2 cellular contexts compared by ENCODE assay signal in genomic region chr18:26455639-26456038, GRCh38.
TF ChIP-seq lines count a peak whose summit lies in the region.

No MANE protein-coding gene starts in this region.

TF ChIP-seq in A549, 52 proteins besides CTCF, POLR2A, EP300 and RAD21 (continued from another document):
- TF ChIP-seq PHF8 (IDR thresholded peaks at IDR 0.05; ENCODE audit: borderline replicate concordance, low read depth): no peak
- TF ChIP-seq, protein P1, sequence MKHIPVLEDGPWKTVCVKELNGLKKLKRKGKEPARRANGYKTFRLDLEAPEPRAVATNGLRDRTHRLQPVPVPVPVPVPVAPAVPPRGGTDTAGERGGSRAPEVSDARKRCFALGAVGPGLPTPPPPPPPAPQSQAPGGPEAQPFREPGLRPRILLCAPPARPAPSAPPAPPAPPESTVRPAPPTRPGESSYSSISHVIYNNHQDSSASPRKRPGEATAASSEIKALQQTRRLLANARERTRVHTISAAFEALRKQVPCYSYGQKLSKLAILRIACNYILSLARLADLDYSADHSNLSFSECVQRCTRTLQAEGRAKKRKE (CRISPR knock-in tag; IDR thresholded peaks at IDR 0.05; ENCODE audit: low read depth): no peak
- TF ChIP-seq KDM1A (IDR thresholded peaks at IDR 0.05; ENCODE audit: low read depth): no peak
- TF ChIP-seq POLR2AphosphoS2 (conservative IDR thresholded peaks at IDR 0.05; ENCODE audit: low read length): no peak
- no peak for TF ChIP-seq NFE2L2 (conservative IDR thresholded peaks at IDR 0.05; ENCODE audit: low read length)
- TF ChIP-seq, protein P2, sequence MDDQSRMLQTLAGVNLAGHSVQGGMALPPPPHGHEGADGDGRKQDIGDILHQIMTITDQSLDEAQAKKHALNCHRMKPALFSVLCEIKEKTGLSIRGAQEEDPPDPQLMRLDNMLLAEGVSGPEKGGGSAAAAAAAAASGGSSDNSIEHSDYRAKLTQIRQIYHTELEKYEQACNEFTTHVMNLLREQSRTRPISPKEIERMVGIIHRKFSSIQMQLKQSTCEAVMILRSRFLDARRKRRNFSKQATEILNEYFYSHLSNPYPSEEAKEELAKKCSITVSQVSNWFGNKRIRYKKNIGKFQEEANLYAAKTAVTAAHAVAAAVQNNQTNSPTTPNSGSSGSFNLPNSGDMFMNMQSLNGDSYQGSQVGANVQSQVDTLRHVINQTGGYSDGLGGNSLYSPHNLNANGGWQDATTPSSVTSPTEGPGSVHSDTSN (IDR thresholded peaks at IDR 0.05): no peak
- TF ChIP-seq CBX2 (IDR thresholded peaks at IDR 0.05; ENCODE audit: borderline replicate concordance, low read depth): no peak
- no peak for TF ChIP-seq NR3C1 (IDR thresholded peaks at IDR 0.05)
- no peak for TF ChIP-seq HDAC2 (IDR thresholded peaks at IDR 0.05)
- TF ChIP-seq MAX (IDR thresholded peaks at IDR 0.05): no peak
- TF ChIP-seq, protein P3, sequence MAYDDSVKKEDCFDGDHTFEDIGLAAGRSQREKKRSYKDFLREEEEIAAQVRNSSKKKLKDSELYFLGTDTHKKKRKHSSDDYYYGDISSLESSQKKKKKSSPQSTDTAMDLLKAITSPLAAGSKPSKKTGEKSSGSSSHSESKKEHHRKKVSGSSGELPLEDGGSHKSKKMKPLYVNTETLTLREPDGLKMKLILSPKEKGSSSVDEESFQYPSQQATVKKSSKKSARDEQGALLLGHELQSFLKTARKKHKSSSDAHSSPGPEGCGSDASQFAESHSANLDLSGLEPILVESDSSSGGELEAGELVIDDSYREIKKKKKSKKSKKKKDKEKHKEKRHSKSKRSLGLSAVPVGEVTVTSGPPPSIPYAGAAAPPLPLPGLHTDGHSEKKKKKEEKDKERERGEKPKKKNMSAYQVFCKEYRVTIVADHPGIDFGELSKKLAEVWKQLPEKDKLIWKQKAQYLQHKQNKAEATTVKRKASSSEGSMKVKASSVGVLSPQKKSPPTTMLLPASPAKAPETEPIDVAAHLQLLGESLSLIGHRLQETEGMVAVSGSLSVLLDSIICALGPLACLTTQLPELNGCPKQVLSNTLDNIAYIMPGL (CRISPR knock-in tag; IDR thresholded peaks at IDR 0.05; ENCODE audit: borderline replicate concordance): no peak
- TF ChIP-seq TFCP2L1 (CRISPR knock-in tag; IDR thresholded peaks at IDR 0.05): no peak
- TF ChIP-seq EHMT2 (IDR thresholded peaks at IDR 0.05; ENCODE audit: low read depth): no peak
- no peak for TF ChIP-seq HEYL (CRISPR knock-in tag; IDR thresholded peaks at IDR 0.05)
- no peak for TF ChIP-seq EHF (CRISPR knock-in tag; IDR thresholded peaks at IDR 0.05)
- no peak for TF ChIP-seq FOSB (CRISPR knock-in tag; IDR thresholded peaks at IDR 0.05)

TF ChIP-seq in H1, 55 proteins besides CTCF, POLR2A, EP300 and RAD21 (continued from another document):
- no peak for TF ChIP-seq SAP30 (IDR thresholded peaks at IDR 0.05; ENCODE audit: insufficient read depth, insufficient replicate concordance, low read length)
- TF ChIP-seq HDAC6 (IDR thresholded peaks at IDR 0.05; ENCODE audit: low read depth, low read length): no peak
- no peak for TF ChIP-seq SP4 (IDR thresholded peaks at IDR 0.05; ENCODE audit: low read length)
- TF ChIP-seq TAF1 (IDR thresholded peaks at IDR 0.05; ENCODE audit: low read depth, low read length): no peak
